Comparison of ENCODE assay signal across 23 cellular contexts in genomic region chr18:46360102-46360699, GRCh38.
"Had no signal": no experiment of that assay in that cellular context is flagged by ENCODE, and none has a peak within 500 bp of the region (broad histone marks: within the 10 kb centered on the region; RNA-seq: fewer than 3 reads in every experiment).

No MANE protein-coding gene starts in this region.

- H3K4me1 ChIP-seq: esophagus muscularis mucosa, gastrocnemius medialis, lower lobe of right lung, pancreas, suprapubic skin, tibial artery had no signal

- H3K36me3 Mint-ChIP-seq: memory B cell; stimulated activated effector memory CD8-positive, alpha-beta T cell treated with anti-CD3 and anti-CD28 coated beads, Interleukin-12 subunit alpha, Interleukin-12 subunit beta, amount 100 ng/mL, for 72 hours had no signal

- ATAC-seq: effector memory CD8-positive, alpha-beta T cell; gastrocnemius medialis; left cardiac atrium; lower lobe of right lung; pancreas; right cardiac atrium; stimulated activated effector memory CD8-positive, alpha-beta T cell treated with anti-CD3 and anti-CD28 coated beads, Interleukin-12 subunit alpha, Interleukin-12 subunit beta, amount 100 ng/mL, for 72 hours; stimulated activated naive CD8-positive, alpha-beta T cell treated with anti-CD3 and anti-CD28 coated beads, Interleukin-15, Interleukin-2, amounts not matched to agents 100 U/mL and 50 U/mL, for 24 hours had no signal

- H3K9me3 ChIP-seq: gastrocnemius medialis, lower lobe of right lung, pancreas, suprapubic skin had no signal

- H3K27ac ChIP-seq: epithelial cell of prostate, esophagus muscularis mucosa, gastrocnemius medialis, left ventricle myocardium inferior, lower lobe of right lung, pancreas, suprapubic skin, tibial artery had no signal

- H3K4me1 Mint-ChIP-seq: memory B cell had no signal

- H3K4me3 ChIP-seq: esophagus muscularis mucosa, gastrocnemius medialis, left ventricle myocardium inferior, lower lobe of right lung, pancreas, suprapubic skin, tibial artery had no signal

- H3K36me3 ChIP-seq: esophagus muscularis mucosa, gastrocnemius medialis, left ventricle myocardium inferior, lower lobe of right lung, pancreas, suprapubic skin, tibial artery had no signal

- H3K27ac Mint-ChIP-seq: dendritic cell treated with granulocyte-macrophage colony-stimulating factor and Interleukin-4, amounts not matched to agents 40 ng/mL and 50 ng/mL, for 4 days; effector memory CD8-positive, alpha-beta T cell; memory B cell; progenitor cell of endocrine pancreas had no signal

- DNase-seq: effector memory CD8-positive, alpha-beta T cell; gastrocnemius medialis; kidney; left cardiac atrium; left ventricle myocardium inferior; lower lobe of right lung; midbrain; nephron progenitor cell; occipital lobe; pancreas; right cardiac atrium; stimulated activated CD4-positive, alpha-beta T cell treated with anti-CD3 and anti-CD28 coated beads, Interleukin-4, amount 100 ng/mL, for 1 hour; stimulated activated CD8-positive, alpha-beta memory T cell treated with anti-CD3 and anti-CD28 coated beads, Interleukin-4, amount 100 ng/mL, for 48 hours; stimulated activated naive CD8-positive, alpha-beta T cell treated with anti-CD3 and anti-CD28 coated beads, Interleukin-15, Interleukin-2, amounts not matched to agents 100 U/mL and 50 U/mL, for 24 hours; tibial artery had no signal

- H3K27me3 Mint-ChIP-seq: dendritic cell treated with granulocyte-macrophage colony-stimulating factor and Interleukin-4, amounts not matched to agents 40 ng/mL and 50 ng/mL, for 4 days; progenitor cell of endocrine pancreas had no signal

- H3K9me3 Mint-ChIP-seq: effector memory CD8-positive, alpha-beta T cell; stimulated activated effector memory CD8-positive, alpha-beta T cell treated with anti-CD3 and anti-CD28 coated beads, Interleukin-12 subunit alpha, Interleukin-12 subunit beta, amount 100 ng/mL, for 72 hours had no signal

- H3K27me3 ChIP-seq: esophagus muscularis mucosa, gastrocnemius medialis, pancreas, suprapubic skin, tibial artery had no signal

- H3K4me3 Mint-ChIP-seq: dendritic cell treated with granulocyte-macrophage colony-stimulating factor and Interleukin-4, amounts not matched to agents 40 ng/mL and 50 ng/mL, for 4 days; effector memory CD8-positive, alpha-beta T cell; memory B cell; nephron progenitor cell; stimulated activated effector memory CD8-positive, alpha-beta T cell treated with anti-CD3 and anti-CD28 coated beads, Interleukin-12 subunit alpha, Interleukin-12 subunit beta, amount 100 ng/mL, for 72 hours had no signal

- FAIRE-seq: colon, kidney, pancreas had no signal
